In genomic region chr3:40713795-40714194, GRCh38 we compare ENCODE assay signal across 24 cellular contexts.
A peak's percentile ranks its signal among the peaks of the same experiment; 100 is the strongest.
DNase-seq lines count a peak whose midpoint lies in the region; ATAC-seq, FAIRE-seq and TF ChIP-seq lines count a peak whose summit lies in the region.
"Had no signal": no experiment of that assay in that cellular context is flagged by ENCODE, and none has a peak within 500 bp of the region (broad histone marks: within the 10 kb centered on the region; RNA-seq: fewer than 3 reads in every experiment).

No MANE protein-coding gene starts in this region.

- no peak overlapping the region for H2AFZ ChIP-seq in GM12878 (ENCODE audit: control insufficient read depth, low read depth, low read length)
- no peak overlapping the region for H2AFZ ChIP-seq in PC-9
- H2AFZ ChIP-seq: GM23248 had no signal

- peak; percentile 24 for FAIRE-seq in GM18507 (lab: Jason Lieb, UNC)
- FAIRE-seq in GM12878 (lab: Jason Lieb, UNC): no peak
- FAIRE-seq: bronchial epithelial cell, endothelial cell of umbilical vein had no signal

- no peak overlapping the region for H3K27ac ChIP-seq in BLaER1 treated with 17β-estradiol and CSF1 and Interleukin-3, amounts not matched to agents 10 nM and 100 nM
- H3K27ac ChIP-seq in GM12878 (ENCODE audit: control insufficient read depth, insufficient read depth): no peak overlapping the region
- no peak overlapping the region for H3K27ac ChIP-seq in PC-9
- H3K27ac ChIP-seq: GM23248, left lung, psoas muscle, transverse colon had no signal

- BruUV-seq in GM12878 (replicated peaks; lab: Mats Ljungman, UMichigan): no TSS peak
- no TSS peak for BruUV-seq in PC-9 (replicated peaks; lab: Mats Ljungman, UMichigan)

- no peak for TF ChIP-seq EP300 in GM12878 (IDR thresholded peaks at IDR 0.05; ENCODE audit: borderline replicate concordance in 1 of 2, control insufficient read depth in 1 of 2, low read depth in 2 of 2, low read length in 2 of 2)

- RAD21 ChIA-PET in GM12878 (lab: Charles Lee; ENCODE audit: unreplicated experiment): no interaction called here

- CTCF ChIA-PET in GM12878 (lab: Yijun Ruan, JAX) (no interaction called here), PC-9 (lab: Charles Lee) (no interaction called here)

- H3K9ac ChIP-seq in BLaER1 treated with 17β-estradiol and CSF1 and Interleukin-3, amounts not matched to agents 10 nM and 100 nM: no peak overlapping the region
- no peak overlapping the region for H3K9ac ChIP-seq in GM12878 (ENCODE audit: control insufficient read depth, insufficient read depth, low read length)
- H3K9ac ChIP-seq: GM23248 had no signal

- no peak overlapping the region for H3K4me3 ChIP-seq in BLaER1 treated with 17β-estradiol and CSF1 and Interleukin-3, amounts not matched to agents 10 nM and 100 nM
- H3K4me3 ChIP-seq in GM12878 (no peak overlapping the region), PC-9 (no peak overlapping the region)
- H3K4me3 ChIP-seq: GM23248, left lung, psoas muscle, smooth muscle cell, transverse colon had no signal

- no peaks in the 10 kb centered on the region for H3F3A ChIP-seq in PC-9 (ENCODE audit: insufficient read depth, low read depth)

- POLR2A ChIA-PET in GM12878 (lab: Charles Lee) (no interaction called here), PC-9 (lab: Charles Lee; ENCODE audit: unreplicated experiment) (no interaction called here)

- DNase-seq in GM18507 (ENCODE audit: extremely low spot score, insufficient read length, low read depth) (no peak), GM12878 (ENCODE audit: low read depth, low spot score) (peak; percentile 8), HPDE6-E6E7 (ENCODE audit: extremely low spot score) (no peak), PC-9 (no peak), SW480 (ENCODE audit: low spot score) (no peak)
- DNase-seq in activated CD8-positive, alpha-beta memory T cell treated with anti-CD3 and anti-CD28 coated beads, Interleukin-2, amount 50 U/mL, for 4 hours: no peak
- DNase-seq: activated CD4-positive, alpha-beta T cell treated with anti-CD3 and anti-CD28 coated beads for 4 hours; activated CD8-positive, alpha-beta memory T cell treated with anti-CD3 and anti-CD28 coated beads, Interleukin-2, amount 50 U/mL, for 48 hours; activated effector memory CD4-positive, alpha-beta T cell treated with anti-CD3 and anti-CD28 coated beads, Interleukin-2, amount 50 U/mL, for 16 hours; CD4-positive, alpha-beta T cell; dermis blood vessel endothelial cell; DMS153; GM23248; left lung; NCI-H187 treated with DMSO at 0.1 percent for 48 hours; psoas muscle; stimulated activated CD4-positive, alpha-beta T cell treated with anti-CD3 and anti-CD28 coated beads, Interleukin-4, amount 100 ng/mL, for 1 hour; stimulated activated naive CD8-positive, alpha-beta T cell treated with anti-CD3 and anti-CD28 coated beads, Interleukin-15, amount 100 ng/mL, for 72 hours; transverse colon had no signal

- ATAC-seq in HG03108 (IDR thresholded peaks at IDR 0.05; ENCODE audit: unreplicated experiment) (peak; percentile 51), GM12878 (peak; percentile 11; the same call in 1 of the 3 replicates)
- ATAC-seq: stimulated activated naive CD8-positive, alpha-beta T cell treated with anti-CD3 and anti-CD28 coated beads, Interleukin-15, amount 100 ng/mL, for 72 hours had no signal

- H3K27me3 ChIP-seq in BLaER1 treated with 17β-estradiol and CSF1 and Interleukin-3, amounts not matched to agents 10 nM and 100 nM: no peaks in the 10 kb centered on the region
- H3K27me3 ChIP-seq in GM12878 (replicated peaks in 1 of 2; ENCODE audit: control insufficient read depth in 2 of 2, insufficient read depth in 2 of 2, low read length in 1 of 2) (no peaks in the 10 kb centered on the region), PC-9 (ENCODE audit: insufficient read depth, low read depth) (no peaks in the 10 kb centered on the region)
- H3K27me3 ChIP-seq: left lung, transverse colon had no signal

- peaks cover 26 to 39% (median 34%) of the 10 kb centered on the region in 10 experiments for H3K4me1 ChIP-seq in BLaER1 treated with 17β-estradiol and CSF1 and Interleukin-3, amounts not matched to agents 10 nM and 100 nM
- peaks cover 24% of the 10 kb centered on the region for H3K4me1 ChIP-seq in GM12878 (ENCODE audit: control insufficient read depth, insufficient read depth, low read length)
- no peaks in the 10 kb centered on the region for H3K4me1 ChIP-seq in PC-9 (replicated peaks; ENCODE audit: insufficient read depth)
- H3K4me1 ChIP-seq: transverse colon had no signal

- no peak for TF ChIP-seq POLR2A in GM12878 (IDR thresholded peaks at IDR 0.05; ENCODE audit: low read depth, low read length)

- H3K4me2 ChIP-seq in BLaER1 treated with 17β-estradiol and CSF1 and Interleukin-3, amounts not matched to agents 10 nM and 100 nM: peak overlapping the region in 10 of 11 experiments; percentile 46 to 72 (median 56); a peak in 21 of 22 replicates
- H3K4me2 ChIP-seq in GM12878 (ENCODE audit: control insufficient read depth, insufficient read depth) (no peak overlapping the region; the same call in 1 of the 2 replicates), PC-9 (no peak overlapping the region)
- H3K4me2 ChIP-seq: smooth muscle cell had no signal

- H3K36me3 ChIP-seq in BLaER1 treated with 17β-estradiol and CSF1 and Interleukin-3, amounts not matched to agents 10 nM and 100 nM: no peaks in the 10 kb centered on the region
- no peaks in the 10 kb centered on the region for H3K36me3 ChIP-seq in GM12878 (ENCODE audit: control insufficient read depth in 2 of 2, insufficient read depth in 2 of 2, low read length in 1 of 2)
- no peaks in the 10 kb centered on the region for H3K36me3 ChIP-seq in PC-9 (ENCODE audit: low read depth)
- H3K36me3 ChIP-seq: left lung, transverse colon had no signal

- TF ChIP-seq CTCF in GM12878 (IDR thresholded peaks at IDR 0.05 in 2 of 3, conservative IDR thresholded peaks at IDR 0.05 in 1 of 3; ENCODE audit: control insufficient read depth in 2 of 3, extremely low read depth in 1 of 3, insufficient read depth in 1 of 3, low read depth in 3 of 3, low read length in 3 of 3) (no peak), PC-9 (conservative IDR thresholded peaks at IDR 0.05) (no peak)

- WGBS in GM12878 (ENCODE audit: insufficient coverage, insufficient replicate concordance, low lambda C conversion rate, missing lambda C conversion rate): 48% methylated on average over 6 of the region's 6 CpGs

- H3K9me2 ChIP-seq in PC-9 (ENCODE audit: insufficient read depth): no peaks in the 10 kb centered on the region

- in situ Hi-C loops in GM12878 (cut with MboI): no loop called here

- H3K9me3 ChIP-seq in BLaER1 treated with 17β-estradiol and CSF1 and Interleukin-3, amounts not matched to agents 10 nM and 100 nM (replicated peaks in 1 of 11): no peaks in the 10 kb centered on the region
- H3K9me3 ChIP-seq in GM12878 (replicated peaks; ENCODE audit: control insufficient read depth, insufficient read depth, low read length) (no peaks in the 10 kb centered on the region), PC-9 (ENCODE audit: insufficient read depth, low read depth) (no peaks in the 10 kb centered on the region)
- H3K9me3 ChIP-seq: left lung, psoas muscle, transverse colon had no signal

- H3K79me2 ChIP-seq in GM12878 (ENCODE audit: control insufficient read depth, insufficient read depth, low read length) (no peaks in the 10 kb centered on the region), PC-9 (ENCODE audit: low read depth) (no peaks in the 10 kb centered on the region)

- intact Hi-C loops in GM12878 (cut with micrococcal nuclease; ENCODE audit: unreplicated experiment): loop anchor here (10.0 kb wide), 1 partner anchor 129 kb away; no protein-coding TSS in a partner anchor
- intact Hi-C loops in PC-9 (cut with micrococcal nuclease; ENCODE audit: unreplicated experiment): no loop called here

- SMC1A ChIA-PET in GM12878 (lab: Charles Lee; ENCODE audit: uncharacterized antibody, unreplicated experiment): no interaction called here

- no peaks in the 10 kb centered on the region for H4K20me1 ChIP-seq in BLaER1 treated with 17β-estradiol and CSF1 and Interleukin-3, amounts not matched to agents 10 nM and 100 nM
- H4K20me1 ChIP-seq in GM12878 (ENCODE audit: control insufficient read depth, insufficient read depth): no peaks in the 10 kb centered on the region
- no peaks in the 10 kb centered on the region for H4K20me1 ChIP-seq in PC-9 (ENCODE audit: insufficient read depth)

- TF ChIP-seq RAD21 in GM12878 (IDR thresholded peaks at IDR 0.05; ENCODE audit: insufficient read depth, low read depth, low read length): no peak

TF ChIP-seq in GM12878, 131 proteins besides CTCF, POLR2A, EP300 and RAD21:
- no peak for TF ChIP-seq BMI1 (IDR thresholded peaks at IDR 0.05; ENCODE audit: borderline replicate concordance)
- TF ChIP-seq RUNX3 (IDR thresholded peaks at IDR 0.05; ENCODE audit: low read length): peak; percentile 47; the same call in 1 of the 2 replicates
- TF ChIP-seq SPI1 (IDR thresholded peaks at IDR 0.05; ENCODE audit: borderline replicate concordance, insufficient read depth, low read depth, low read length): 0 out of 2 replicates have a peak, but pooled peaks have one; percentile 20
- 0 out of 2 replicates have a peak, but pooled peaks have one; percentile 12 for TF ChIP-seq PAX5 (IDR thresholded peaks at IDR 0.05; ENCODE audit: borderline replicate concordance, low read depth, low read length)

Comparison
In these comparisons a context has a peak if more than half of its experiments do, and no peak if none do; other contexts are left out.
1. H3K4me2 ChIP-seq: peak in BLaER1 treated with 17β-estradiol and CSF1 and Interleukin-3, amounts not matched to agents 10 nM and 100 nM (10 of 11); none in GM12878 (single experiment) and PC-9 (single experiment).